In genomic region chr17:35161281-35161761, GRCh38 we compare ENCODE assay signal across 15 cellular contexts. TPM values are rescaled to one million over a fixed set of nuclear protein-coding genes. Genes with fewer than 3 reads are reported as not detected.
DNase-seq lines count a peak whose midpoint lies in the region; FAIRE-seq lines count a peak whose summit lies in the region.
"Had no signal": no experiment of that assay in that cellular context is flagged by ENCODE, and none has a peak within 500 bp of the region (broad histone marks: within the 10 kb centered on the region; RNA-seq: fewer than 3 reads in every experiment).

No MANE protein-coding gene starts in this region.

- H3K36me3 Mint-ChIP-seq in immature natural killer cell = no peaks in the 10 kb centered on the region

- H3K4me3 Mint-ChIP-seq in immature natural killer cell = peak overlapping the region; percentile 71 to 82 (median 77)

- peaks cover 0 to 1% (median 0%) of the 10 kb centered on the region in 3 donors for H3K27me3 Mint-ChIP-seq in immature natural killer cell (ENCODE audit: low read depth in 3 of 3)

- FAIRE-seq in urothelium cell line (lab: Jason Lieb, UNC) = no peak
- FAIRE-seq: HepG2 had no signal

- H3K4me1 Mint-ChIP-seq in immature natural killer cell = peaks cover 47 to 48% of the 10 kb centered on the region in 2 donors

- H3K27ac Mint-ChIP-seq in immature natural killer cell = peak overlapping the region; percentile 88 to 98 (median 95)

- H3K9me3 Mint-ChIP-seq in immature natural killer cell = no peaks in the 10 kb centered on the region

- peak; percentile 19 to 32 for DNase-seq in NOMO-1 (lab: John Stamatoyannopoulos, UW; ENCODE audit: unreplicated experiment in 2 of 2)
- no peak for DNase-seq in NOMO-1 treated with dmso at 0.1 percent for 144 hours (lab: John Stamatoyannopoulos, UW; ENCODE audit: unreplicated experiment)
- peak; percentile 9 for DNase-seq in HCEC 1CT
- peak; percentile 23 for DNase-seq in T-helper 22 cell (ENCODE audit: low read depth)
- peak; percentile 65 to 73 (median 72) for DNase-seq in immature natural killer cell
- DNase-seq in urothelium cell line (ENCODE audit: low spot score) = no peak
- no peak for DNase-seq in NCI-H2196 (lab: John Stamatoyannopoulos, UW; ENCODE audit: unreplicated experiment)
- no peak for DNase-seq in AG20443 (ENCODE audit: low spot score)
- DNase-seq: 8988T, dorsolateral prefrontal cortex, GF-D8, NCI-H1417, NCI-H446 treated with DMSO at 0.1 percent for 48 hours, sigmoid colon had no signal

RNA-seq across cellular contexts. Expression of gene UNC45B, which starts 13.7 kb away (rescaled TPM):
- 1 to 10 TPM in 1 of 3 donors, under 1 TPM in 1, not detected in 1; 0.41 to 1.0 TPM for polyA plus RNA-seq in immature natural killer cell

RNA-seq across cellular contexts. Expression of gene NLE1, which starts 19.2 kb away (rescaled TPM):
- polyA plus RNA-seq in immature natural killer cell = 1 to 10 TPM; 2.1 to 4.7 (median 3.3) TPM

RNA-seq across cellular contexts. Expression of gene SLC35G3, which starts 32.9 kb away (rescaled TPM):
- polyA plus RNA-seq in immature natural killer cell = not detected
- polyA plus RNA-seq: HepG2, sigmoid colon had no signal

RNA-seq across cellular contexts. Expression of gene FNDC8, which starts 39.9 kb away (rescaled TPM):
- not detected for polyA plus RNA-seq in immature natural killer cell
- polyA plus RNA-seq: HepG2, sigmoid colon had no signal

RNA-seq across cellular contexts. Expression of gene RAD51D, which starts 41.7 kb away (rescaled TPM):
- 10 to 100 TPM; 11.0 to 17.8 (median 13.8) TPM for polyA plus RNA-seq in immature natural killer cell

Comparison
In these comparisons a context has a peak if more than half of its experiments do, and no peak if none do; other contexts are left out.
1. DNase-seq: peak in NOMO-1 (2 of 2), HCEC 1CT (single experiment), T-helper 22 cell (single experiment) and immature natural killer cell (3 of 3); none in NOMO-1 treated with dmso at 0.1 percent for 144 hours (single experiment), urothelium cell line (single experiment), NCI-H2196 (single experiment) and AG20443 (single experiment).